8 cellular contexts compared by ENCODE assay signal in the genomic region with DNA sequence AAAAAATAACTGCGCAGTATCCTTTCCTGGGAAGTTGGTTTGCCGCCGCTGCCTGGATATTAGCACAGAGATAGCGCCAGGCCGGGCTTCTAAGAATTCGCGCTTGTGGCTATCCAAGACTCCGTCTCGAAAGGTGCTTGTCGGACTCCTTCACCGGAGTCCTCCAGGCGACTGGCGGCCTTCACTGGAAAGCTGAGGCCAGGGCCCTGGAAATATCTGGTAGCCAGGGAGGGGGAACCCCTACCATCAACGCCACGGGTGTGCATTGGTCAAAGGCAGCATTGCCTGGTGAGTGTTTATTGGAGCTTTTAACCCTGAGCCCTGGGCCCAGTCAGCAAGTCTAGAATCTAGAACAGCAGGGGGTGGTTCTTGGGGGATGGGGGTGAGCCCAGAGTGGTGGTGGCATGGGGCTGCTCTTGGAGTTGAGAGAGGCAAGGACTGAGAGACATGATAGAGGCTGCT. TPM values are rescaled to one million over a fixed set of nuclear protein-coding genes. Genes with fewer than 3 reads are reported as not detected.
A peak's percentile ranks its signal among the peaks of the same experiment; 100 is the strongest.
DNase-seq lines count a peak whose midpoint lies in the region; ATAC-seq and TF ChIP-seq lines count a peak whose summit lies in the region.

No MANE protein-coding gene starts in this region.

- no peaks in the 10 kb centered on the region for H3K9me3 ChIP-seq in cardiac muscle cell (ENCODE audit: low read depth)

- H3K4me3 Mint-ChIP-seq in CD14-positive monocyte: peak overlapping the region; percentile 79 to 86
- peak overlapping the region; percentile 96 for H3K4me3 Mint-ChIP-seq in activated CD8-positive, alpha-beta T cell treated with anti-CD3 and anti-CD28 coated beads for 36 hours

- peak overlapping the region; percentile 88 to 94 (median 90) for H3K27ac Mint-ChIP-seq in CD14-positive monocyte
- peak overlapping the region; percentile 98 for H3K27ac Mint-ChIP-seq in activated CD8-positive, alpha-beta T cell treated with anti-CD3 and anti-CD28 coated beads for 36 hours

- peak overlapping the region; percentile 83 for H3K27ac ChIP-seq in cardiac muscle cell

- peaks cover 26% of the 10 kb centered on the region for H3K4me1 Mint-ChIP-seq in CD14-positive monocyte
- peaks cover 42% of the 10 kb centered on the region for H3K4me1 Mint-ChIP-seq in activated CD8-positive, alpha-beta T cell treated with anti-CD3 and anti-CD28 coated beads for 36 hours (ENCODE audit: low read depth)

- H3K27me3 ChIP-seq in cardiac muscle cell: no peaks in the 10 kb centered on the region

- ATAC-seq in HG03045 (IDR thresholded peaks at IDR 0.05; ENCODE audit: unreplicated experiment): peak; percentile 6
- ATAC-seq in activated CD8-positive, alpha-beta T cell treated with anti-CD3 and anti-CD28 coated beads for 36 hours: peak; percentile 40

- H3K4me3 ChIP-seq in cardiac muscle cell: peak overlapping the region; percentile 70

- H3K36me3 Mint-ChIP-seq in CD14-positive monocyte: peaks cover 28 to 35% of the 10 kb centered on the region in 2 donors
- peaks cover 66% of the 10 kb centered on the region for H3K36me3 Mint-ChIP-seq in activated CD8-positive, alpha-beta T cell treated with anti-CD3 and anti-CD28 coated beads for 36 hours (ENCODE audit: low read depth)

- TF ChIP-seq CTCF in CD14-positive monocyte (IDR thresholded peaks at IDR 0.05): no peak
- no peak for TF ChIP-seq CTCF in activated CD8-positive, alpha-beta T cell treated with anti-CD3 and anti-CD28 coated beads for 36 hours (IDR thresholded peaks at IDR 0.05)
- TF ChIP-seq CTCF in cardiac muscle cell (IDR thresholded peaks at IDR 0.05; ENCODE audit: low read depth, low read length): no peak

- CTCF ChIA-PET in activated CD8-positive, alpha-beta T cell treated with anti-CD3 and anti-CD28 coated beads for 36 hours (lab: Charles Lee): interaction anchor here (0.6 to 1.0 kb wide), 3 partner anchors 15 to 35 kb away, joined by 3 to 4 read pairs (median 4); no protein-coding TSS in a partner anchor

- peaks cover 0 to 12% (median 0%) of the 10 kb centered on the region in 3 donors for H3K27me3 Mint-ChIP-seq in CD14-positive monocyte (ENCODE audit: low read depth in 3 of 3)
- H3K27me3 Mint-ChIP-seq in activated CD8-positive, alpha-beta T cell treated with anti-CD3 and anti-CD28 coated beads for 36 hours: no peaks in the 10 kb centered on the region

- H3K9me3 Mint-ChIP-seq in CD14-positive monocyte: peaks cover 0 to 9% (median 2%) of the 10 kb centered on the region in 7 donors
- H3K9me3 Mint-ChIP-seq in activated CD8-positive, alpha-beta T cell treated with anti-CD3 and anti-CD28 coated beads for 36 hours: no peaks in the 10 kb centered on the region

- intact Hi-C loops in CD14-positive monocyte (cut with micrococcal nuclease): loop anchor here (5.0 to 10.0 kb wide), 3 partner anchors 38 to 235 kb away; a partner anchor contains a TSS
- intact Hi-C loops in activated CD8-positive, alpha-beta T cell treated with anti-CD3 and anti-CD28 coated beads for 36 hours (cut with micrococcal nuclease): loop anchor here (1.0 kb wide), 1 partner anchor 18 kb away; no protein-coding TSS in a partner anchor

- no peak for DNase-seq in CD14-positive monocyte (ENCODE audit: low spot score)
- peak; percentile 71 for DNase-seq in activated CD8-positive, alpha-beta T cell treated with anti-CD3 and anti-CD28 coated beads for 36 hours
- no peak for DNase-seq in cardiac muscle cell (ENCODE audit: low read depth in 1 of 2, low spot score in 1 of 2)
- peak; percentile 20 for DNase-seq in renal cortical epithelial cell (ENCODE audit: low read depth)
- DNase-seq in DMS53 treated with DMSO at 0.1 percent for 48 hours (lab: John Stamatoyannopoulos, UW; ENCODE audit: unreplicated experiment): no peak
- DNase-seq in MV-4-11 (lab: John Stamatoyannopoulos, UW): no peak
- no peak for DNase-seq in COLO829 (ENCODE audit: low spot score)

- peaks cover 7% of the 10 kb centered on the region for H3K4me1 ChIP-seq in cardiac muscle cell (ENCODE audit: low read depth)

- H3K36me3 ChIP-seq in cardiac muscle cell: no peaks in the 10 kb centered on the region

- POLR2A ChIA-PET in activated CD8-positive, alpha-beta T cell treated with anti-CD3 and anti-CD28 coated beads for 36 hours (lab: Charles Lee): interaction anchor here (0.6 to 8.2 kb wide), 7 partner anchors 9 to 318 kb away, joined by 3 to 172 read pairs (median 4); a partner anchor contains a TSS

RNA-seq across cellular contexts. Expression of a gene that starts 0.6 kb away (rescaled TPM):
- polyA plus RNA-seq in CD14-positive monocyte: 1 to 10 TPM; 6.7 to 9.9 TPM
- total RNA-seq in activated CD8-positive, alpha-beta T cell treated with anti-CD3 and anti-CD28 coated beads for 36 hours: 100 to 1,000 TPM; 169 to 177 TPM
- 18.5 and 25.2 TPM in 2 replicates for total RNA-seq in cardiac muscle cell
- 20.7 and 38.4 TPM in 2 replicates for polyA plus RNA-seq in cardiac muscle cell
- 14.1 and 17.2 TPM in 2 replicates for total RNA-seq in renal cortical epithelial cell

RNA-seq across cellular contexts. Expression of a gene that starts 7.9 kb away (rescaled TPM):
- 10 to 100 TPM; 18.4 to 21.6 TPM for polyA plus RNA-seq in CD14-positive monocyte
- total RNA-seq in activated CD8-positive, alpha-beta T cell treated with anti-CD3 and anti-CD28 coated beads for 36 hours: 10 to 100 TPM; 14.7 to 15.0 TPM
- total RNA-seq in cardiac muscle cell: 17.3 and 22.2 TPM in 2 replicates
- 41.8 and 51.4 TPM in 2 replicates for polyA plus RNA-seq in cardiac muscle cell
- total RNA-seq in renal cortical epithelial cell: 24.8 and 34.1 TPM in 2 replicates

RNA-seq across cellular contexts. Expression of a gene that starts 21.7 kb away (rescaled TPM):
- 10 to 100 TPM; 71.7 to 78.3 TPM for polyA plus RNA-seq in CD14-positive monocyte
- 10 to 100 TPM; 63.9 to 66.5 TPM for total RNA-seq in activated CD8-positive, alpha-beta T cell treated with anti-CD3 and anti-CD28 coated beads for 36 hours
- total RNA-seq in cardiac muscle cell: 62.8 and 74.8 TPM in 2 replicates
- 75.3 and 114 TPM in 2 replicates for polyA plus RNA-seq in cardiac muscle cell
- total RNA-seq in renal cortical epithelial cell: 46.8 and 60.3 TPM in 2 replicates

RNA-seq across cellular contexts. Expression of a gene that starts 21.8 kb away (rescaled TPM):
- polyA plus RNA-seq in CD14-positive monocyte (10 to 100 TPM; 86.8 to 86.9 TPM), cardiac muscle cell (219 and 264 TPM in 2 replicates)
- total RNA-seq in activated CD8-positive, alpha-beta T cell treated with anti-CD3 and anti-CD28 coated beads for 36 hours: 10 to 100 TPM; 50.1 to 52.2 TPM
- total RNA-seq in cardiac muscle cell (127 and 152 TPM in 2 replicates), renal cortical epithelial cell (23.7 and 63.7 TPM in 2 replicates)

RNA-seq across cellular contexts. Expression of a gene that starts 38.0 kb away (rescaled TPM):
- polyA plus RNA-seq in CD14-positive monocyte (10 to 100 TPM in 1 of 2 donors, 1 to 10 TPM in 1; 8.4 to 12.4 TPM), cardiac muscle cell (47.8 and 55.6 TPM in 2 replicates)
- 10 to 100 TPM; 50.6 to 51.5 TPM for total RNA-seq in activated CD8-positive, alpha-beta T cell treated with anti-CD3 and anti-CD28 coated beads for 36 hours
- total RNA-seq in cardiac muscle cell (40.2 and 56.6 TPM in 2 replicates), renal cortical epithelial cell (37.2 and 61.6 TPM in 2 replicates)

Comparison
In these comparisons a context has a peak if more than half of its experiments do, and no peak if none do; other contexts are left out.
1. DNase-seq: peak in activated CD8-positive, alpha-beta T cell treated with anti-CD3 and anti-CD28 coated beads for 36 hours (single experiment) and renal cortical epithelial cell (single experiment); none in CD14-positive monocyte (single experiment), cardiac muscle cell (0 of 2), DMS53 treated with DMSO at 0.1 percent for 48 hours (single experiment), MV-4-11 (single experiment) and COLO829 (single experiment).